ENCODE assay signal across 7 cellular contexts in the genomic region with DNA sequence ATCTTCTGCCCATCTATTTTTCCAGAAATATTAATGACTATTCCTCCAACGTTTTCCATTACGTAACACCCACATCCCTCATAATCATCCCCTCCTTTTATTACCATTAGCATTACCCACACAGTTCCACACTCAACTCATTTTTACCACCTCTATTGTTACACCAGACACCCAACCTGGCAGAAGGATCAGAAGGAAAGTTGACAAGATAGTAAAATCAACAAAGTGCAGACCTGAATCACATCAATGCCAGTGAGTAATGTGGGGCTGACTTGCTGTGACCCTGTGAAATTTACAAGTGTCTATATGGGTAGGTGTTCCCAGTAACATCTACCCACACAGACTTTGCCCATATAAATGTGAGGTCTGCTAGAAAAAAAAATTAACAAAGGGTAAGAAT.
"Had no signal": no experiment of that assay in that cellular context is flagged by ENCODE, and none has a peak within 500 bp of the region (broad histone marks: within the 10 kb centered on the region; RNA-seq: fewer than 3 reads in every experiment).

No MANE protein-coding gene starts in this region.

- H3K4me3 Mint-ChIP-seq: IgD-negative memory B cell had no signal

- ATAC-seq: K562 had no signal

- H3K9me3 Mint-ChIP-seq: IgD-negative memory B cell had no signal

- H3K27ac ChIP-seq: HL-60, KMS-11 had no signal

- DNase-seq: Karpas-422, KBM-7, KG1 had no signal

- H3K4me3 ChIP-seq: K562 had no signal

- H3K4me1 Mint-ChIP-seq: IgD-negative memory B cell had no signal

- FAIRE-seq: K562 had no signal

- H3K9ac ChIP-seq: KMS-11 had no signal

- H3K4me2 ChIP-seq: KMS-11 had no signal

- H3K27ac Mint-ChIP-seq: IgD-negative memory B cell had no signal
